Comparison of ENCODE assay signal across 1 cellular context in genomic region chr2:62653582-62654422, GRCh38.
TF ChIP-seq lines count a peak whose summit lies in the region.

No MANE protein-coding gene starts in this region.

TF ChIP-seq in HepG2, 621 proteins besides CTCF, POLR2A, EP300 and RAD21 (continued from another document and continues in another):
- TF ChIP-seq ZNF768 (CRISPR knock-in tag; IDR thresholded peaks at IDR 0.05): no peak
- no peak for TF ChIP-seq ZNF512B (CRISPR knock-in tag; IDR thresholded peaks at IDR 0.05; ENCODE audit: borderline replicate concordance)
- peak; percentile 54; the same call in 1 of the 2 replicates for TF ChIP-seq AKAP8 (CRISPR knock-in tag; IDR thresholded peaks at IDR 0.05)
- TF ChIP-seq BCL6 (CRISPR knock-in tag; IDR thresholded peaks at IDR 0.05): peak; percentile 79; the same call in 1 of the 2 replicates
- TF ChIP-seq ZBTB8A (CRISPR knock-in tag; IDR thresholded peaks at IDR 0.05; ENCODE audit: borderline replicate concordance, low read depth): no peak
- TF ChIP-seq HDAC2 (CRISPR knock-in tag; IDR thresholded peaks at IDR 0.05): peak; percentile 65
- TF ChIP-seq ZNF296 (CRISPR knock-in tag; conservative IDR thresholded peaks at IDR 0.05): no peak
- TF ChIP-seq RELA (CRISPR knock-in tag; IDR thresholded peaks at IDR 0.05): no peak
- TF ChIP-seq ZNF674 (CRISPR knock-in tag; IDR thresholded peaks at IDR 0.05; ENCODE audit: low read depth): no peak
- TF ChIP-seq ZNF282 (IDR thresholded peaks at IDR 0.05; ENCODE audit: partially characterized antibody): no peak
- no peak for TF ChIP-seq ZBTB7A (CRISPR knock-in tag; IDR thresholded peaks at IDR 0.05)
- TF ChIP-seq ZFY (CRISPR knock-in tag; IDR thresholded peaks at IDR 0.05): no peak
- no peak for TF ChIP-seq SSRP1 (CRISPR knock-in tag; IDR thresholded peaks at IDR 0.05)
- peak; percentile 22 for TF ChIP-seq STAG1 (CRISPR knock-in tag; IDR thresholded peaks at IDR 0.05)
- no peak for TF ChIP-seq CSRNP2 (CRISPR knock-in tag; conservative IDR thresholded peaks at IDR 0.05; ENCODE audit: low read depth)
- no peak for TF ChIP-seq TRIM24 (CRISPR knock-in tag; IDR thresholded peaks at IDR 0.05)
- no peak for TF ChIP-seq ZBTB21 (CRISPR knock-in tag; IDR thresholded peaks at IDR 0.05)
- TF ChIP-seq ZSCAN30 (CRISPR knock-in tag; IDR thresholded peaks at IDR 0.05): no peak
- TF ChIP-seq ZSCAN22 (CRISPR knock-in tag; IDR thresholded peaks at IDR 0.05): no peak
- no peak for TF ChIP-seq BCLAF1 (IDR thresholded peaks at IDR 0.05)
- no peak for TF ChIP-seq SCMH1 (CRISPR knock-in tag; IDR thresholded peaks at IDR 0.05; ENCODE audit: borderline replicate concordance)
- no peak for TF ChIP-seq ZNF619 (CRISPR knock-in tag; IDR thresholded peaks at IDR 0.05)
- peak; percentile 82 for TF ChIP-seq PHF5A (CRISPR knock-in tag; IDR thresholded peaks at IDR 0.05; ENCODE audit: low read depth, unreplicated experiment)
- no peak for TF ChIP-seq ZNF432 (CRISPR knock-in tag; IDR thresholded peaks at IDR 0.05; ENCODE audit: borderline replicate concordance)
- TF ChIP-seq SATB2 (CRISPR knock-in tag; IDR thresholded peaks at IDR 0.05): no peak
- TF ChIP-seq ZNF543 (CRISPR knock-in tag; IDR thresholded peaks at IDR 0.05): no peak
- no peak for TF ChIP-seq BATF2 (CRISPR knock-in tag; IDR thresholded peaks at IDR 0.05)
- no peak for TF ChIP-seq ZNF660 (CRISPR knock-in tag; IDR thresholded peaks at IDR 0.05; ENCODE audit: borderline replicate concordance, low read depth)
- no peak for TF ChIP-seq SP4 (CRISPR knock-in tag; IDR thresholded peaks at IDR 0.05)
- no peak for TF ChIP-seq ZNF337 (CRISPR knock-in tag; IDR thresholded peaks at IDR 0.05; ENCODE audit: borderline replicate concordance, low read depth)
- 0 out of 2 replicates have a peak, but pooled peaks have one; percentile 30 for TF ChIP-seq ZNF431 (CRISPR knock-in tag; IDR thresholded peaks at IDR 0.05; ENCODE audit: borderline replicate concordance, low read depth)
- no peak for TF ChIP-seq DDIT3 (CRISPR knock-in tag; IDR thresholded peaks at IDR 0.05)
- TF ChIP-seq NCOA2 (CRISPR knock-in tag; IDR thresholded peaks at IDR 0.05): peak; percentile 98
- no peak for TF ChIP-seq ZNF530 (CRISPR knock-in tag; IDR thresholded peaks at IDR 0.05; ENCODE audit: low read depth)
- TF ChIP-seq KLF9 (CRISPR knock-in tag; IDR thresholded peaks at IDR 0.05; ENCODE audit: low read depth): no peak
- no peak for TF ChIP-seq ZNF263 (CRISPR knock-in tag; IDR thresholded peaks at IDR 0.05)
- TF ChIP-seq ZNF44 (CRISPR knock-in tag; IDR thresholded peaks at IDR 0.05): 0 out of 2 replicates have a peak, but pooled peaks have one; percentile 73
- no peak for TF ChIP-seq ZSCAN20 (CRISPR knock-in tag; IDR thresholded peaks at IDR 0.05; ENCODE audit: borderline replicate concordance)
- TF ChIP-seq RERE (CRISPR knock-in tag; IDR thresholded peaks at IDR 0.05; ENCODE audit: low read depth): peak; percentile 34; the same call in 1 of the 2 replicates
- TF ChIP-seq ZSCAN21 (CRISPR knock-in tag; IDR thresholded peaks at IDR 0.05; ENCODE audit: borderline replicate concordance): no peak
- TF ChIP-seq GFI1 (CRISPR knock-in tag; IDR thresholded peaks at IDR 0.05; ENCODE audit: borderline replicate concordance): peak; percentile 78; the same call in 1 of the 2 replicates
- no peak for TF ChIP-seq ETS1 (CRISPR knock-in tag; IDR thresholded peaks at IDR 0.05)
- no peak for TF ChIP-seq PRDM4 (CRISPR knock-in tag; IDR thresholded peaks at IDR 0.05; ENCODE audit: borderline replicate concordance)
- no peak for TF ChIP-seq SUZ12 (IDR thresholded peaks at IDR 0.05; ENCODE audit: low read depth, low read length)
- no peak for TF ChIP-seq ZBTB33 (CRISPR knock-in tag; IDR thresholded peaks at IDR 0.05)
- TF ChIP-seq JUND (CRISPR knock-in tag; IDR thresholded peaks at IDR 0.05): 0 out of 2 replicates have a peak, but pooled peaks have one; percentile 26
